ENCODE assay signal across 12 cellular contexts in the genomic region with DNA sequence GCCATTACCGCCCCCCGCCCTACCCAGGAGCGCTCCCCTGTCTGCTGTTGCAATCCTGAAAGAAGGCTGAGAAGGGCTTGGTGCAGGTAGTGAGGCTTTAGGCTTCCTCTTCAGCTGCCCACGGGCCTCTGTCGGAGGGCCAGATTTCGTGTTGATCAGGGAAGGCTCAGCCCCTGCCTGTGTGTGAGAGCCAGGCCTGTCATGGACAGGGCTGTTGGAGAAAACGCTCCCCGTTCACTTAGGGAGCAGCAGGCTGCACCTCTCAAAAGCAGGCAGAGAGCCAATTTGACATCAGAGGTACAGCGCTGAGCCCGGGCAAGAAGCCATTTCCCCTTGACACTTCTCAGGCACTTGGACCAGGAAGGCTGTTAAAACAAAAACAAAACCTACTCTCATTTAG. TPM values are rescaled to one million over a fixed set of nuclear protein-coding genes. Genes with fewer than 3 reads are reported as not detected.
DNase-seq lines count a peak whose midpoint lies in the region; ATAC-seq and TF ChIP-seq lines count a peak whose summit lies in the region.
"Had no signal": no experiment of that assay in that cellular context is flagged by ENCODE, and none has a peak within 500 bp of the region (broad histone marks: within the 10 kb centered on the region; RNA-seq: fewer than 3 reads in every experiment).

No MANE protein-coding gene starts in this region.

- peaks cover 7% of the 10 kb centered on the region for H3K4me1 Mint-ChIP-seq in stimulated activated naive CD8-positive, alpha-beta T cell treated with anti-CD3 and anti-CD28 coated beads, Interleukin-15, amount 100 ng/mL, for 72 hours
- H3K4me1 Mint-ChIP-seq in central memory CD8-positive, alpha-beta T cell, result peaks cover 6% of the 10 kb centered on the region
- H3K4me1 Mint-ChIP-seq in mesothelial cell of epicardium, result peaks cover 19% of the 10 kb centered on the region
- H3K4me1 Mint-ChIP-seq: activated naive CD8-positive, alpha-beta T cell treated with anti-CD3 and anti-CD28 coated beads, Interleukin-2, amount 50 U/mL, for 24 hours had no signal

- H3K36me3 ChIP-seq in KMS-11 (ENCODE audit: insufficient read depth), result no peaks in the 10 kb centered on the region

- H3K36me3 Mint-ChIP-seq in central memory CD8-positive, alpha-beta T cell (ENCODE audit: insufficient read depth), result no peaks in the 10 kb centered on the region
- no peaks in the 10 kb centered on the region for H3K36me3 Mint-ChIP-seq in mesothelial cell of epicardium
- H3K36me3 Mint-ChIP-seq: CD8-positive, alpha-beta T cell had no signal

- ATAC-seq in stimulated activated naive CD8-positive, alpha-beta T cell treated with anti-CD3 and anti-CD28 coated beads, Interleukin-15, amount 100 ng/mL, for 72 hours, result peak; percentile 8
- no peak for ATAC-seq in stimulated activated naive CD8-positive, alpha-beta T cell treated with anti-CD3 and anti-CD28 coated beads, Interleukin-15, Interleukin-2, amounts not matched to agents 100 U/mL and 50 U/mL, for 24 hours
- ATAC-seq in central memory CD8-positive, alpha-beta T cell (replicated peaks; ENCODE audit: extremely low read depth, poor library complexity, severe bottlenecking), result no peak

- H4K20me1 ChIP-seq in KMS-11 (ENCODE audit: insufficient read depth), result no peaks in the 10 kb centered on the region

- H3K27ac Mint-ChIP-seq in stimulated activated naive CD8-positive, alpha-beta T cell treated with anti-CD3 and anti-CD28 coated beads, Interleukin-15, amount 100 ng/mL, for 72 hours, result no peak overlapping the region
- peak overlapping the region; percentile 35 for H3K27ac Mint-ChIP-seq in central memory CD8-positive, alpha-beta T cell (ENCODE audit: low read depth)
- H3K27ac Mint-ChIP-seq in mesothelial cell of epicardium, result no peak overlapping the region
- H3K27ac Mint-ChIP-seq: activated naive CD8-positive, alpha-beta T cell treated with anti-CD3 and anti-CD28 coated beads, Interleukin-2, amount 50 U/mL, for 24 hours; CD8-positive, alpha-beta T cell; T-helper 1 cell treated with Interleukin-12 subunit alpha and Interleukin-12 subunit beta and Interleukin-4 antibody, amounts not matched to agents 30 μg/mL and 1 μg/mL, for 36 hours had no signal

- no peak overlapping the region for H3K4me3 ChIP-seq in KMS-11 (IDR thresholded peaks at IDR 0.05; ENCODE audit: insufficient read depth, low read depth, low read length)

- no peaks in the 10 kb centered on the region for H3K9me3 Mint-ChIP-seq in stimulated activated naive CD8-positive, alpha-beta T cell treated with anti-CD3 and anti-CD28 coated beads, Interleukin-15, amount 100 ng/mL, for 72 hours
- no peaks in the 10 kb centered on the region for H3K9me3 Mint-ChIP-seq in central memory CD8-positive, alpha-beta T cell
- no peaks in the 10 kb centered on the region for H3K9me3 Mint-ChIP-seq in mesothelial cell of epicardium
- H3K9me3 Mint-ChIP-seq: activated naive CD8-positive, alpha-beta T cell treated with anti-CD3 and anti-CD28 coated beads, Interleukin-2, amount 50 U/mL, for 24 hours; CD8-positive, alpha-beta T cell; neural crest cell; T-helper 1 cell treated with Interleukin-12 subunit alpha and Interleukin-12 subunit beta and Interleukin-4 antibody, amounts not matched to agents 30 μg/mL and 1 μg/mL, for 36 hours had no signal

- H3K4me1 ChIP-seq in KMS-11 (ENCODE audit: low read depth, poor library complexity, severe bottlenecking), result peaks cover 19% of the 10 kb centered on the region

- H3K27me3 Mint-ChIP-seq in stimulated activated naive CD8-positive, alpha-beta T cell treated with anti-CD3 and anti-CD28 coated beads, Interleukin-15, amount 100 ng/mL, for 72 hours, result peaks cover 8% of the 10 kb centered on the region
- no peaks in the 10 kb centered on the region for H3K27me3 Mint-ChIP-seq in central memory CD8-positive, alpha-beta T cell
- no peaks in the 10 kb centered on the region for H3K27me3 Mint-ChIP-seq in mesothelial cell of epicardium (ENCODE audit: low read depth)
- H3K27me3 Mint-ChIP-seq: activated naive CD8-positive, alpha-beta T cell treated with anti-CD3 and anti-CD28 coated beads, Interleukin-2, amount 50 U/mL, for 24 hours had no signal

- H2AFZ ChIP-seq in KMS-11 (ENCODE audit: low read depth), result peak overlapping the region; percentile 55

- no peaks in the 10 kb centered on the region for H3K79me2 ChIP-seq in KMS-11 (ENCODE audit: insufficient read depth, low read depth)

- H3K27ac ChIP-seq in KMS-11, result no peak overlapping the region

- peak overlapping the region; percentile 14 for H3K4me2 ChIP-seq in KMS-11

- no peak overlapping the region for H3K9ac ChIP-seq in KMS-11

- no peaks in the 10 kb centered on the region for H3K27me3 ChIP-seq in KMS-11 (ENCODE audit: insufficient read depth, low read depth)

- TF ChIP-seq CTCF in KMS-11 (conservative IDR thresholded peaks at IDR 0.05; ENCODE audit: low read depth, low read length) (no peak), mesothelial cell of epicardium (IDR thresholded peaks at IDR 0.05; ENCODE audit: unreplicated experiment) (no peak)

- DNase-seq in stimulated activated naive CD8-positive, alpha-beta T cell treated with anti-CD3 and anti-CD28 coated beads, Interleukin-15, amount 100 ng/mL, for 72 hours, result no peak
- no peak for DNase-seq in stimulated activated naive CD8-positive, alpha-beta T cell treated with anti-CD3 and anti-CD28 coated beads, Interleukin-15, Interleukin-2, amounts not matched to agents 100 U/mL and 50 U/mL, for 24 hours
- no peak for DNase-seq in central memory CD8-positive, alpha-beta T cell (ENCODE audit: low spot score in 2 of 2)
- DNase-seq in SIG-M5 treated with dmso at 0.1 percent for 504 hours (lab: John Stamatoyannopoulos, UW; ENCODE audit: unreplicated experiment) (no peak), HK-2 (ENCODE audit: unreplicated experiment) (no peak), DMS114 treated with DMSO at 0.1 percent for 48 hours (lab: John Stamatoyannopoulos, UW; ENCODE audit: unreplicated experiment) (no peak), mesothelial cell of epicardium (ENCODE audit: low spot score in 2 of 2, unreplicated experiment in 2 of 2) (no peak)

- no peak overlapping the region for H3K4me3 Mint-ChIP-seq in stimulated activated naive CD8-positive, alpha-beta T cell treated with anti-CD3 and anti-CD28 coated beads, Interleukin-15, amount 100 ng/mL, for 72 hours
- no peak overlapping the region for H3K4me3 Mint-ChIP-seq in central memory CD8-positive, alpha-beta T cell
- H3K4me3 Mint-ChIP-seq in mesothelial cell of epicardium, result no peak overlapping the region
- H3K4me3 Mint-ChIP-seq: activated naive CD8-positive, alpha-beta T cell treated with anti-CD3 and anti-CD28 coated beads, Interleukin-2, amount 50 U/mL, for 24 hours; CD8-positive, alpha-beta T cell; T-helper 1 cell treated with Interleukin-12 subunit alpha and Interleukin-12 subunit beta and Interleukin-4 antibody, amounts not matched to agents 30 μg/mL and 1 μg/mL, for 36 hours had no signal

RNA-seq across cellular contexts. Expression of a gene that starts 19.0 kb away (rescaled TPM):
- total RNA-seq in mesothelial cell of epicardium, result not detected in 3 replicates
- total RNA-seq: CD8-positive, alpha-beta T cell; neural crest cell had no signal

RNA-seq across cellular contexts. Expression of a gene that starts 35.1 kb away (rescaled TPM):
- total RNA-seq in mesothelial cell of epicardium, result not detected in 3 replicates
- total RNA-seq: CD8-positive, alpha-beta T cell; neural crest cell had no signal
